8 cellular contexts compared by ENCODE assay signal in the genomic region with DNA sequence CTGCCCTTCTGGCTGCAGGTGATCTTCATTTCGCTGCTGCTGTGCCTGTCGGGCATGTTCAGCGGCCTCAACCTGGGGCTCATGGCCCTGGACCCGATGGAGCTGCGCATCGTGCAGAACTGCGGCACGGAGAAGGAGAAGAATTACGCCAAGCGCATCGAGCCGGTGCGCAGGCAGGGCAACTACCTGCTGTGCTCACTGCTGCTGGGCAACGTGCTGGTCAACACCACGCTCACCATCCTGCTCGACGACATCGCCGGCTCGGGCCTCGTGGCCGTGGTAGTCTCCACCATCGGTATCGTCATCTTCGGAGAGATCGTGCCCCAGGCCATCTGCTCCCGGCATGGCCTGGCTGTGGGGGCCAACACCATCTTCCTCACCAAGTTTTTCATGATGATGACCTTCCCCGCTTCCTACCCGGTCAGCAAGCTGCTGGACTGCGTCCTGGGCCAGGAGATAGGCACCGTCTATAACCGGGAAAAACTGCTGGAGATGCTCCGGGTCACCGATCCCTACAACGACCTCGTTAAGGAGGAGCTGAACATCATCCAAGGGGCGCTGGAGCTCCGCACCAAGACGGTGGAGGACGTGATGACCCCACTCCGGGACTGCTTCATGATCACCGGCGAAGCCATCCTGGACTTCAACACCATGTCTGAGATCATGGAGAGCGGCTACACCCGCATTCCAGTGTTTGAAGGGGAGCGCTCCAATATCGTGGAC. TPM values are rescaled to one million over a fixed set of nuclear protein-coding genes. Genes with fewer than 3 reads are reported as not detected.
DNase-seq lines count a peak whose midpoint lies in the region; ATAC-seq and TF ChIP-seq lines count a peak whose summit lies in the region.

No MANE protein-coding gene starts in this region.

- intact Hi-C loops in right cardiac atrium (cut with DNase I) (loop anchor here (5.0 to 10.0 kb wide), 5 partner anchors 133 to 325 kb away; partner anchors contain the start of gene RPEL1 (in 1 of the 4)), sigmoid colon (cut with DNase I) (no loop called here)

- ATAC-seq in right cardiac atrium, result no peak
- no peak for ATAC-seq in GM18867 (IDR thresholded peaks at IDR 0.05; ENCODE audit: unreplicated experiment)

- POLR2A ChIA-PET in HEK293T (lab: Yijun Ruan, JAX), result interaction anchor here (1.1 kb wide), 1 partner anchor 129 kb away, joined by 3 read pairs; no protein-coding TSS in a partner anchor

- H3K27me3 ChIP-seq in right cardiac atrium (ENCODE audit: control insufficient read depth, insufficient read depth), result no peaks in the 10 kb centered on the region
- no peaks in the 10 kb centered on the region for H3K27me3 ChIP-seq in sigmoid colon

- no peak overlapping the region for H3K27ac ChIP-seq in right cardiac atrium (ENCODE audit: low read length)
- peak overlapping the region in 2 of 4 donors; percentile 91 to 95 for H3K27ac ChIP-seq in sigmoid colon

- H3K4me1 ChIP-seq in right cardiac atrium (ENCODE audit: control insufficient read depth, insufficient read depth, low read length) (peaks cover 7% of the 10 kb centered on the region), sigmoid colon (peaks cover 0 to 53% (median 39%) of the 10 kb centered on the region in 4 donors)

- TF ChIP-seq POLR2A in sigmoid colon (IDR thresholded peaks at IDR 0.05), result no peak

- no peaks in the 10 kb centered on the region for H3K9me3 ChIP-seq in right cardiac atrium (ENCODE audit: control insufficient read depth, low read length)
- no peaks in the 10 kb centered on the region for H3K9me3 ChIP-seq in sigmoid colon

- peak overlapping the region; percentile 51 for H3K4me3 ChIP-seq in right cardiac atrium (ENCODE audit: low read length)
- peak overlapping the region; percentile 62 to 97 (median 80) for H3K4me3 ChIP-seq in sigmoid colon

- CTCF ChIA-PET in HEK293T (lab: Yijun Ruan, JAX), result interaction anchor here (0.6 kb wide), 1 partner anchor 82 kb away, joined by 3 read pairs; no protein-coding TSS in a partner anchor

- WGBS in right cardiac atrium, result 20% methylated on average over 47 of the region's 47 CpGs
- 39 to 51% methylated on average over 47 of the region's 47 CpGs for WGBS in sigmoid colon, 2 donors

- TF ChIP-seq EP300 in sigmoid colon (IDR thresholded peaks at IDR 0.05), result no peak

- peak; percentile 13 for DNase-seq in AG08395 (ENCODE audit: low spot score)
- no peak for DNase-seq in HEK293T (ENCODE audit: extremely low spot score)
- DNase-seq in activated naive CD4-positive, alpha-beta T cell treated with anti-CD3 and anti-CD28 coated beads, Interleukin-2, amount 50 U/mL, for 16 hours, result peak; percentile 20
- DNase-seq in right cardiac atrium, result peak; percentile 26 to 70 (median 60)
- DNase-seq in sigmoid colon, result peak; percentile 66
- no peak for DNase-seq in OCI-M2 (lab: John Stamatoyannopoulos, UW; ENCODE audit: unreplicated experiment)
- DNase-seq in superior temporal gyrus (ENCODE audit: extremely low spot score), result no peak

- no peaks in the 10 kb centered on the region for H3K36me3 ChIP-seq in sigmoid colon

- TF ChIP-seq CTCF in sigmoid colon (IDR thresholded peaks at IDR 0.05), result no peak

TF ChIP-seq in HEK293T, 16 proteins besides CTCF, POLR2A, EP300 and RAD21:
- TF ChIP-seq CTBP1 (IDR thresholded peaks at IDR 0.05; ENCODE audit: borderline replicate concordance) (no peak), L3MBTL2 (conservative IDR thresholded peaks at IDR 0.05) (peak; percentile 8; the same call in 1 of the 2 replicates)
TF ChIP-seq in HEK293T: peak in this region for 1.

RNA-seq across cellular contexts. Expression of gene CNNM2, which starts 1.3 kb away (rescaled TPM):
- total RNA-seq in right cardiac atrium, result 1 to 10 TPM; 3.6 to 4.6 (median 3.8) TPM
- polyA plus RNA-seq in right cardiac atrium, result 1.4 TPM
- total RNA-seq in sigmoid colon, result 10 to 100 TPM in 1 of 4 donors, 1 to 10 TPM in 3; 3.6 to 11.1 (median 6.0) TPM
- polyA plus RNA-seq in sigmoid colon, result 1 to 10 TPM; 2.4 to 7.0 (median 2.5) TPM

RNA-seq across cellular contexts. Expression of gene AS3MT, which starts 50.1 kb away (rescaled TPM):
- total RNA-seq in right cardiac atrium, result 10 to 100 TPM in 3 of 4 donors, 1 to 10 TPM in 1; 10.0 to 17.5 (median 14.1) TPM
- polyA plus RNA-seq in right cardiac atrium, result 35.2 TPM
- total RNA-seq in sigmoid colon, result 10 to 100 TPM in 1 of 4 donors, 1 to 10 TPM in 3; 5.0 to 11.9 (median 7.5) TPM
- 1 to 10 TPM in 1 of 3 donors, under 1 TPM in 1, not detected in 1; 0.60 to 1.9 TPM for polyA plus RNA-seq in sigmoid colon

Comparison
In these comparisons a context has a peak if more than half of its experiments do, and no peak if none do; other contexts are left out.
1. DNase-seq: peak in AG08395 (single experiment), activated naive CD4-positive, alpha-beta T cell treated with anti-CD3 and anti-CD28 coated beads, Interleukin-2, amount 50 U/mL, for 16 hours (single experiment), right cardiac atrium (3 of 3) and sigmoid colon (single experiment); none in HEK293T (single experiment), OCI-M2 (single experiment) and superior temporal gyrus (single experiment).